In the genomic region with DNA sequence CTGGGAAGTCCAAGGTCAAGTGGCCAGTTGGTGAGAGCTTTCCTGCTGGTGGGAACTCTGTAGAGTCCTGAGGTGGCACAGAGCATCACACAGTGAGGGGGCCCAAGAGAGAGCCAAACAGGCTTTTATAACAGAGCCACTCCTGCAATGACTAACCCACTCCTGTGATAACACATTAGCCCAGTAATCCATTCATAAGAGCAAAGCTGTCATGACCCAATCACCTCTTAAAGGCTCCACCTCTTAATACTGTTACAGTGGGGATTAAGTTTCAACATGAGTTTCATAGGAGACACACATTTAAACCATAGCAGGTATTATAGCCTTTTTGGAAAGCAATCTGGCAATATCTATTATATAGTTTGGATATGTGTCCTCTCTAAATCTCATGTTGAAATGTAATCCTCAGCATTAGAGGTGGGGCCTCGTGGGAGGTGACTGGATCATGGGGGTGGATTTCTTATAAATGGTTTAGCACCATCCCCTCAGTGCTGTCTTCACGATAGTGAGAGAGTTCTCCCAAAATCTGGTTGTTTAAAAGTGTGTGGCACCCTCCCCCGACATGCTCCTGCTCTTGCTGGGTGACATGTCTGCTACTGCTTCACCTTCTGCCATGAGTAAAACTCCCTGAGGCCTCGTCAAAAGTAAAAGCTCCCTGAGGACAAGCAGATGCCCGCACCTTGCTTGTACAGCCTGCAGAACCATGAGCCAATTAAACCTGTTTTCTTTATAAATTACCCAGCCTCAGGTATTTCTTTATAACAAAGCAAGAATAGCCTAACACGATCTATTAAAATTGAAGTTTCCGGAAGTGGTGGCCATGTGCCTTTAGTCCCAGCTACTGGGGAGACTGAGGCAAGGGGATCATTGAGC, we compare ENCODE assay signal across 11 cellular contexts.
DNase-seq lines count a peak whose midpoint lies in the region; ATAC-seq and TF ChIP-seq lines count a peak whose summit lies in the region.
"Had no signal": no experiment of that assay in that cellular context is flagged by ENCODE, and none has a peak within 500 bp of the region (broad histone marks: within the 10 kb centered on the region; RNA-seq: fewer than 3 reads in every experiment).

No MANE protein-coding gene starts in this region.

- intact Hi-C loops in esophagus squamous epithelium (cut with DNase I) = no loop called here
- intact Hi-C loops in left ventricle myocardium superior (cut with micrococcal nuclease) = no loop called here

- no peak for TF ChIP-seq POLR2A in esophagus squamous epithelium (IDR thresholded peaks at IDR 0.05)

- H3K27me3 ChIP-seq in BLaER1 = no peaks in the 10 kb centered on the region
- no peaks in the 10 kb centered on the region for H3K27me3 ChIP-seq in esophagus squamous epithelium

- WGBS in esophagus squamous epithelium, 2 donors = 40 to 89% methylated on average over 6 to 7 of the region's 7 CpGs

- H3K4me2 ChIP-seq in BLaER1 = peak overlapping the region; percentile 31; the same call in 1 of the 2 replicates

- H3K27ac ChIP-seq in BLaER1 = peak overlapping the region; percentile 7; the same call in 1 of the 2 replicates
- peak overlapping the region in 3 of 4 donors; percentile 66 to 84 (median 82) for H3K27ac ChIP-seq in esophagus squamous epithelium
- H3K27ac ChIP-seq: C4-2B had no signal

- H3K4me3 ChIP-seq in BLaER1 = no peak overlapping the region
- no peak overlapping the region for H3K4me3 ChIP-seq in esophagus squamous epithelium

- H3K4me1 ChIP-seq in BLaER1 (peaks cover 82% of the 10 kb centered on the region), esophagus squamous epithelium (peaks cover 25 to 79% (median 38%) of the 10 kb centered on the region in 3 donors)

- no peak for TF ChIP-seq CTCF in esophagus squamous epithelium (IDR thresholded peaks at IDR 0.05)

- H3K9me3 ChIP-seq in BLaER1 = peaks cover 12% of the 10 kb centered on the region; the same call in 1 of the 2 replicates
- H3K9me3 ChIP-seq in esophagus squamous epithelium = no peaks in the 10 kb centered on the region

- ATAC-seq in GM18502 (IDR thresholded peaks at IDR 0.05; ENCODE audit: poor library complexity, unreplicated experiment) (peak; percentile 16), GM18873 (IDR thresholded peaks at IDR 0.05; ENCODE audit: low FRiP score, unreplicated experiment) (no peak), left ventricle myocardium superior (no peak)
- ATAC-seq: SK-N-SH treated with all-trans-retinoic acid at 6 μM for 48 hours had no signal

- peaks cover 10% of the 10 kb centered on the region; the same call in 1 of the 2 replicates for H3K36me3 ChIP-seq in BLaER1
- no peaks in the 10 kb centered on the region for H3K36me3 ChIP-seq in esophagus squamous epithelium

- H4K20me1 ChIP-seq in BLaER1 = no peaks in the 10 kb centered on the region

- DNase-seq in RKO (ENCODE audit: low spot score) (peak; percentile 38), esophagus squamous epithelium (lab: John Stamatoyannopoulos, UW) (no peak), SW 1271 (lab: John Stamatoyannopoulos, UW) (no peak), left ventricle myocardium superior (no peak), NCI-H146 (lab: John Stamatoyannopoulos, UW) (no peak)
- DNase-seq: activated naive CD4-positive, alpha-beta T cell treated with anti-CD3 and anti-CD28 coated beads, Interleukin-2, amount 10 ng/mL, durations not matched to agents 7 days and 5 days had no signal

- H3K9ac ChIP-seq in BLaER1 = no peak overlapping the region
